Comparison of ENCODE assay signal across 12 cellular contexts in genomic region chr5:10329808-10330481, GRCh38. TPM values are rescaled to one million over a fixed set of nuclear protein-coding genes. Genes with fewer than 3 reads are reported as not detected.
DNase-seq lines count a peak whose midpoint lies in the region; ATAC-seq and TF ChIP-seq lines count a peak whose summit lies in the region.
"Had no signal": no experiment of that assay in that cellular context is flagged by ENCODE, and none has a peak within 500 bp of the region (broad histone marks: within the 10 kb centered on the region; RNA-seq: fewer than 3 reads in every experiment).

No MANE protein-coding gene starts in this region.

- TF ChIP-seq CTCF in SK-N-SH (IDR thresholded peaks at IDR 0.05) (no peak), gastroesophageal sphincter (IDR thresholded peaks at IDR 0.05) (no peak), sigmoid colon (IDR thresholded peaks at IDR 0.05) (no peak)

- peaks cover 31% of the 10 kb centered on the region for H3K27me3 Mint-ChIP-seq in activated naive CD4-positive, alpha-beta T cell treated with anti-CD3 and anti-CD28 coated beads for 36 hours (ENCODE audit: low read depth)

- H3K9me2 ChIP-seq in SK-N-SH, result no peaks in the 10 kb centered on the region

- no peak overlapping the region for H3K9ac ChIP-seq in SK-N-SH

- POLR2A ChIA-PET in SK-N-SH (lab: Yijun Ruan, JAX), result interaction anchor here (1.9 kb wide), 1 partner anchor 23 kb away, joined by 16 read pairs; the partner anchor contains the start of gene MARCHF6

- H3K36me3 ChIP-seq in SK-N-SH (replicated peaks in 1 of 2; ENCODE audit: control insufficient read depth in 1 of 2, insufficient read depth in 2 of 2, low read length in 1 of 2), result no peaks in the 10 kb centered on the region
- H3K36me3 ChIP-seq in gastroesophageal sphincter, result no peaks in the 10 kb centered on the region
- no peaks in the 10 kb centered on the region for H3K36me3 ChIP-seq in sigmoid colon

- no peaks in the 10 kb centered on the region for H3K36me3 Mint-ChIP-seq in activated naive CD4-positive, alpha-beta T cell treated with anti-CD3 and anti-CD28 coated beads for 36 hours (ENCODE audit: low read depth)
- H3K36me3 Mint-ChIP-seq: T-cell had no signal

- H2AFZ ChIP-seq in SK-N-SH (ENCODE audit: low read depth), result no peak overlapping the region

- DNase-seq in DMS79 (lab: John Stamatoyannopoulos, UW) (peak; percentile 62), SK-N-SH (peak; percentile 42), sigmoid colon (peak; percentile 80), midbrain (lab: John Stamatoyannopoulos, UW) (no peak)
- no peak for DNase-seq in activated naive CD4-positive, alpha-beta T cell treated with anti-CD3 and anti-CD28 coated beads for 36 hours
- DNase-seq in stimulated activated CD4-positive, alpha-beta T cell treated with anti-CD3 and anti-CD28 coated beads, Interleukin-12 subunit alpha, Interleukin-12 subunit beta, amount 100 ng/mL, for 4 hours, result no peak
- DNase-seq: NCI-H2171; stimulated activated naive CD4-positive, alpha-beta T cell treated with Interleukin-2 at 50 U/mL for 16 hours; T-cell had no signal

- no peaks in the 10 kb centered on the region for H3K9me3 Mint-ChIP-seq in activated naive CD4-positive, alpha-beta T cell treated with anti-CD3 and anti-CD28 coated beads for 36 hours
- H3K9me3 Mint-ChIP-seq: T-cell had no signal

- peaks cover 4% of the 10 kb centered on the region for H3K4me1 Mint-ChIP-seq in activated naive CD4-positive, alpha-beta T cell treated with anti-CD3 and anti-CD28 coated beads for 36 hours (ENCODE audit: low read depth)

- no peak overlapping the region for H3K4me3 Mint-ChIP-seq in activated naive CD4-positive, alpha-beta T cell treated with anti-CD3 and anti-CD28 coated beads for 36 hours
- H3K4me3 Mint-ChIP-seq: T-cell had no signal

- peak; percentile 81 for ATAC-seq in gastroesophageal sphincter
- ATAC-seq in HG03457 (IDR thresholded peaks at IDR 0.05; ENCODE audit: unreplicated experiment), result no peak
- ATAC-seq: T-cell had no signal

- intact Hi-C loops in sigmoid colon (cut with DNase I), result loop anchor here (10.0 kb wide), 1 partner anchor 45 kb away; no protein-coding TSS in a partner anchor
- intact Hi-C loops in activated naive CD4-positive, alpha-beta T cell treated with anti-CD3 and anti-CD28 coated beads for 36 hours (cut with micrococcal nuclease), result no loop called here

- no peak overlapping the region; a peak in 1 of 4 replicates for H3K4me3 ChIP-seq in SK-N-SH (ENCODE audit: low read depth in 2 of 2, low read length in 1 of 2)
- H3K4me3 ChIP-seq in gastroesophageal sphincter, result no peak overlapping the region
- no peak overlapping the region for H3K4me3 ChIP-seq in sigmoid colon
- H3K4me3 ChIP-seq: skin epidermis had no signal

- H3K9me3 ChIP-seq in SK-N-SH, result no peaks in the 10 kb centered on the region
- no peaks in the 10 kb centered on the region for H3K9me3 ChIP-seq in gastroesophageal sphincter
- no peaks in the 10 kb centered on the region for H3K9me3 ChIP-seq in sigmoid colon

- H3K4me1 ChIP-seq in SK-N-SH (ENCODE audit: control insufficient read depth in 1 of 2, insufficient read depth in 2 of 2, low read depth in 1 of 2, low read length in 1 of 2) (peaks cover 0 to 24% of the 10 kb centered on the region in 2 experiments; a peak in 3 of 4 replicates), gastroesophageal sphincter (peaks cover 6 to 56% (median 34%) of the 10 kb centered on the region in 3 donors), sigmoid colon (peaks cover 0 to 56% (median 49%) of the 10 kb centered on the region in 4 donors)

- no peak overlapping the region for H3K27ac Mint-ChIP-seq in activated naive CD4-positive, alpha-beta T cell treated with anti-CD3 and anti-CD28 coated beads for 36 hours
- H3K27ac Mint-ChIP-seq: T-cell had no signal

- peak overlapping the region; percentile 18 to 72; a peak in 3 of 4 replicates for H3K27ac ChIP-seq in SK-N-SH (ENCODE audit: low read depth in 2 of 2, low read length in 1 of 2)
- peak overlapping the region; percentile 10 to 71 (median 60) for H3K27ac ChIP-seq in gastroesophageal sphincter
- H3K27ac ChIP-seq in sigmoid colon, result peak overlapping the region; percentile 33 to 70 (median 66)

- 0 out of 2 replicates have a peak, but pooled peaks have one; percentile 6 for TF ChIP-seq RAD21 in SK-N-SH (IDR thresholded peaks at IDR 0.05; ENCODE audit: low read length)

- H3F3A ChIP-seq in SK-N-SH (replicated peaks; ENCODE audit: insufficient read depth), result no peaks in the 10 kb centered on the region

- no peaks in the 10 kb centered on the region for H3K79me2 ChIP-seq in SK-N-SH (ENCODE audit: insufficient read depth)

- TF ChIP-seq POLR2A in gastroesophageal sphincter (IDR thresholded peaks at IDR 0.05) (no peak), sigmoid colon (IDR thresholded peaks at IDR 0.05) (no peak)

- WGBS in SK-N-SH (ENCODE audit: low lambda C conversion rate), result 58% methylated on average over 4 of the region's 7 CpGs
- WGBS in gastroesophageal sphincter (ENCODE audit: low coverage in 1 of 2), 2 donors, result 16 to 32% methylated on average over 5 to 7 of the region's 7 CpGs
- WGBS in sigmoid colon, 2 donors, result 81 to 91% methylated on average over 7 of the region's 7 CpGs

- no peaks in the 10 kb centered on the region for H3K27me3 ChIP-seq in SK-N-SH (ENCODE audit: insufficient read depth)
- no peaks in the 10 kb centered on the region for H3K27me3 ChIP-seq in gastroesophageal sphincter
- no peaks in the 10 kb centered on the region for H3K27me3 ChIP-seq in sigmoid colon

- CTCF ChIA-PET in SK-N-SH (lab: Yijun Ruan, JAX), result interaction anchor here (0.8 to 2.3 kb wide), 6 partner anchors 9 to 532 kb away, joined by 3 to 7 read pairs (median 3); no protein-coding TSS in a partner anchor
- CTCF ChIA-PET in activated naive CD4-positive, alpha-beta T cell treated with anti-CD3 and anti-CD28 coated beads for 36 hours (lab: Charles Lee), result interaction anchor here (0.6 kb wide), 2 partner anchors 24 to 29 kb away, joined by 3 to 4 read pairs; no protein-coding TSS in a partner anchor

- H3K4me2 ChIP-seq in SK-N-SH, result peak overlapping the region; percentile 55; the same call in 1 of the 2 replicates

- TF ChIP-seq EP300 in SK-N-SH (IDR thresholded peaks at IDR 0.05; ENCODE audit: borderline replicate concordance in 1 of 2, low read depth in 1 of 2, low read length in 1 of 2) (peak in 1 of 2 experiments; percentile 58; a peak in 1 of 4 replicates), gastroesophageal sphincter (IDR thresholded peaks at IDR 0.05) (no peak), sigmoid colon (IDR thresholded peaks at IDR 0.05) (no peak)

- H4K20me1 ChIP-seq in SK-N-SH (ENCODE audit: insufficient read depth), result no peaks in the 10 kb centered on the region

TF ChIP-seq in SK-N-SH, 30 proteins besides CTCF, POLR2A, EP300 and RAD21 (continues in another document):
- TF ChIP-seq ZBTB33 (IDR thresholded peaks at IDR 0.05; ENCODE audit: borderline replicate concordance, low read depth), result no peak
- no peak for TF ChIP-seq TAF1 (IDR thresholded peaks at IDR 0.05; ENCODE audit: borderline replicate concordance, low read depth, low read length)

RNA-seq across cellular contexts. Expression of gene CMBL, which starts 22.2 kb away (rescaled TPM):
- polyA plus RNA-seq in SK-N-SH (2012; rRNA removed), result 42.9 and 61.0 TPM in 2 replicates
- 35.4 and 47.5 TPM in 2 replicates for polyA plus RNA-seq in SK-N-SH (2012; cell fraction: cytosol; rRNA removed)
- 15.4 and 21.3 TPM in 2 replicates for polyA plus RNA-seq in SK-N-SH (2012; cell fraction: nucleus; rRNA removed)
- total RNA-seq in gastroesophageal sphincter, result 1 to 10 TPM; 2.2 to 7.7 (median 4.4) TPM
- total RNA-seq in sigmoid colon, result 10 to 100 TPM in 3 of 4 donors, 1 to 10 TPM in 1; 8.1 to 21.3 (median 11.4) TPM
- 100 to 1,000 TPM in 2 of 3 donors, 10 to 100 TPM in 1; 85.8 to 261 (median 169) TPM for polyA plus RNA-seq in sigmoid colon
- 1 to 10 TPM; 2.2 to 3.2 TPM for total RNA-seq in activated naive CD4-positive, alpha-beta T cell treated with anti-CD3 and anti-CD28 coated beads for 36 hours

RNA-seq across cellular contexts. Expression of gene MARCHF6, which starts 23.6 kb away (rescaled TPM):
- polyA plus RNA-seq in SK-N-SH (2012; rRNA removed) (52.4 and 98.0 TPM in 2 replicates), sigmoid colon (10 to 100 TPM in 2 of 3 donors, 1 to 10 TPM in 1; 6.0 to 42.2 (median 11.4) TPM)
- polyA plus RNA-seq in SK-N-SH (2012; cell fraction: cytosol; rRNA removed), result 44.5 and 51.8 TPM in 2 replicates
- 123 and 283 TPM in 2 replicates for polyA plus RNA-seq in SK-N-SH (2012; cell fraction: nucleus; rRNA removed)
- total RNA-seq in gastroesophageal sphincter (100 to 1,000 TPM in 2 of 4 donors, 10 to 100 TPM in 2; 69.9 to 106 (median 93.9) TPM), sigmoid colon (100 to 1,000 TPM in 1 of 4 donors, 10 to 100 TPM in 3; 77.0 to 108 (median 92.1) TPM)
- total RNA-seq in activated naive CD4-positive, alpha-beta T cell treated with anti-CD3 and anti-CD28 coated beads for 36 hours, result 10 to 100 TPM; 72.5 to 76.8 TPM

Comparison
In these comparisons a context has a peak if more than half of its experiments do, and no peak if none do; other contexts are left out.
1. DNase-seq: peak in DMS79 (single experiment), SK-N-SH (single experiment) and sigmoid colon (single experiment); none in activated naive CD4-positive, alpha-beta T cell treated with anti-CD3 and anti-CD28 coated beads for 36 hours (single experiment), midbrain (single experiment) and stimulated activated CD4-positive, alpha-beta T cell treated with anti-CD3 and anti-CD28 coated beads, Interleukin-12 subunit alpha, Interleukin-12 subunit beta, amount 100 ng/mL, for 4 hours (single experiment).
2. Peak in every context shown above with its lines, with median percentiles within 50 percentile points of each other: H3K27ac ChIP-seq.